8 cellular contexts compared by ENCODE assay signal in genomic region chr7:28408105-28408973, GRCh38. TPM values are rescaled to one million over a fixed set of nuclear protein-coding genes. Genes with fewer than 3 reads are reported as not detected.
A peak's percentile ranks its signal among the peaks of the same experiment; 100 is the strongest.
DNase-seq lines count a peak whose midpoint lies in the region; ATAC-seq and TF ChIP-seq lines count a peak whose summit lies in the region.

No MANE protein-coding gene starts in this region.

- H3K27me3 ChIP-seq in right atrium auricular region = no peaks in the 10 kb centered on the region
- no peaks in the 10 kb centered on the region for H3K27me3 ChIP-seq in psoas muscle (ENCODE audit: insufficient read depth in 3 of 3, low read length in 2 of 3)

- H3K27ac ChIP-seq in right atrium auricular region = peak overlapping the region; percentile 89 to 98
- peak overlapping the region; percentile 95 for H3K27ac ChIP-seq in psoas muscle

- peak; percentile 20 for ATAC-seq in activated CD8-positive, alpha-beta T cell treated with anti-CD3 and anti-CD28 coated beads for 36 hours
- peak; percentile 78 to 87 (median 82) for ATAC-seq in psoas muscle

- intact Hi-C loops in activated CD8-positive, alpha-beta T cell treated with anti-CD3 and anti-CD28 coated beads for 36 hours (cut with micrococcal nuclease) = no loop called here
- intact Hi-C loops in psoas muscle (cut with DNase I) = loop anchor here (2.0 to 5.0 kb wide), 3 partner anchors 219 to 280 kb away; no protein-coding TSS in a partner anchor

- no peaks in the 10 kb centered on the region for H3K9me3 Mint-ChIP-seq in activated CD8-positive, alpha-beta T cell treated with anti-CD3 and anti-CD28 coated beads for 36 hours

- H3K4me1 ChIP-seq in right atrium auricular region = peaks cover 0 to 39% of the 10 kb centered on the region in 2 donors
- H3K4me1 ChIP-seq in psoas muscle = peaks cover 14% of the 10 kb centered on the region

- peak overlapping the region; percentile 16 for H3K27ac Mint-ChIP-seq in activated CD8-positive, alpha-beta T cell treated with anti-CD3 and anti-CD28 coated beads for 36 hours

- H3K9me3 ChIP-seq in right atrium auricular region (no peaks in the 10 kb centered on the region), psoas muscle (no peaks in the 10 kb centered on the region)

- TF ChIP-seq CTCF in activated CD8-positive, alpha-beta T cell treated with anti-CD3 and anti-CD28 coated beads for 36 hours (IDR thresholded peaks at IDR 0.05) = no peak
- TF ChIP-seq CTCF in right atrium auricular region (IDR thresholded peaks at IDR 0.05) (no peak), psoas muscle (IDR thresholded peaks at IDR 0.05) (no peak)

- POLR2A ChIA-PET in activated CD8-positive, alpha-beta T cell treated with anti-CD3 and anti-CD28 coated beads for 36 hours (lab: Charles Lee) = interaction anchor here (0.7 kb wide), 1 partner anchor 700 kb away, joined by 3 read pairs; no protein-coding TSS in a partner anchor

- 26 to 33% (median 26%) methylated on average over 27 of the region's 27 CpGs for WGBS in psoas muscle, 3 donors

- peak overlapping the region; percentile 36 for H3K4me3 Mint-ChIP-seq in activated CD8-positive, alpha-beta T cell treated with anti-CD3 and anti-CD28 coated beads for 36 hours

- peaks cover 49% of the 10 kb centered on the region for H3K4me1 Mint-ChIP-seq in activated CD8-positive, alpha-beta T cell treated with anti-CD3 and anti-CD28 coated beads for 36 hours (ENCODE audit: low read depth)

- H3K27me3 Mint-ChIP-seq in activated CD8-positive, alpha-beta T cell treated with anti-CD3 and anti-CD28 coated beads for 36 hours = peaks cover 45% of the 10 kb centered on the region

- peak overlapping the region; percentile 32 to 91 for H3K4me3 ChIP-seq in right atrium auricular region
- H3K4me3 ChIP-seq in psoas muscle = peak overlapping the region; percentile 84

- DNase-seq in GM03348 (ENCODE audit: low spot score) (peak; percentile 17), right atrium auricular region (ENCODE audit: low spot score) (peak; percentile 85), psoas muscle (peak; percentile 67 to 88), NCI-H2196 (lab: John Stamatoyannopoulos, UW; ENCODE audit: unreplicated experiment) (no peak), NCI-H748 (lab: John Stamatoyannopoulos, UW; ENCODE audit: unreplicated experiment) (no peak)
- DNase-seq in activated CD8-positive, alpha-beta T cell treated with anti-CD3 and anti-CD28 coated beads for 36 hours = peak; percentile 45
- no peak for DNase-seq in activated CD4-positive, alpha-beta T cell treated with anti-CD3 and anti-CD28 coated beads, Interleukin-2, amount 50 U/mL, for 1 hour
- no peak for DNase-seq in stimulated activated CD4-positive, alpha-beta T cell treated with anti-CD3 and anti-CD28 coated beads, Interleukin-1b, Interleukin-23, amount 100 ng/mL, for 48 hours

- CTCF ChIA-PET in activated CD8-positive, alpha-beta T cell treated with anti-CD3 and anti-CD28 coated beads for 36 hours (lab: Charles Lee) = interaction anchor here (1.1 kb wide), 1 partner anchor 112 kb away, joined by 3 read pairs; no protein-coding TSS in a partner anchor

- no peaks in the 10 kb centered on the region for H3K36me3 Mint-ChIP-seq in activated CD8-positive, alpha-beta T cell treated with anti-CD3 and anti-CD28 coated beads for 36 hours (ENCODE audit: low read depth)

- H3K36me3 ChIP-seq in right atrium auricular region (no peaks in the 10 kb centered on the region), psoas muscle (ENCODE audit: insufficient read depth in 1 of 2, low read depth in 1 of 2) (no peaks in the 10 kb centered on the region)

RNA-seq across cellular contexts. Expression of gene CREB5, which starts 4.0 kb away (rescaled TPM):
- total RNA-seq in activated CD8-positive, alpha-beta T cell treated with anti-CD3 and anti-CD28 coated beads for 36 hours = 1 to 10 TPM; 1.2 to 1.5 TPM
- total RNA-seq in right atrium auricular region (10 to 100 TPM; 10.5 to 20.8 TPM), psoas muscle (10 to 100 TPM in 3 of 4 donors, 1 to 10 TPM in 1; 6.3 to 33.8 (median 24.9) TPM)
- polyA plus RNA-seq in psoas muscle = 10 to 100 TPM in 1 of 3 donors, 1 to 10 TPM in 1, under 1 TPM in 1; 0.86 to 16.6 (median 1.2) TPM

Comparison
In these comparisons a context has a peak if more than half of its experiments do, and no peak if none do; other contexts are left out.
1. DNase-seq: peak in GM03348 (single experiment), activated CD8-positive, alpha-beta T cell treated with anti-CD3 and anti-CD28 coated beads for 36 hours (single experiment), right atrium auricular region (single experiment) and psoas muscle (2 of 2); none in activated CD4-positive, alpha-beta T cell treated with anti-CD3 and anti-CD28 coated beads, Interleukin-2, amount 50 U/mL, for 1 hour (single experiment), NCI-H2196 (single experiment), NCI-H748 (single experiment) and stimulated activated CD4-positive, alpha-beta T cell treated with anti-CD3 and anti-CD28 coated beads, Interleukin-1b, Interleukin-23, amount 100 ng/mL, for 48 hours (single experiment).